8 cellular contexts compared by ENCODE assay signal in genomic region chr6:32189742-32190053, GRCh38. TPM values are rescaled to one million over a fixed set of nuclear protein-coding genes. Genes with fewer than 3 reads are reported as not detected.
A peak's percentile ranks its signal among the peaks of the same experiment; 100 is the strongest.
DNase-seq lines count a peak whose midpoint lies in the region; TF ChIP-seq lines count a peak whose summit lies in the region.

No MANE protein-coding gene starts in this region.

- no peak overlapping the region for H3K14ac ChIP-seq in neuronal stem cell (ENCODE audit: low read length)

- no peak for TF ChIP-seq CTCF in esophagus muscularis mucosa (IDR thresholded peaks at IDR 0.05)

- H3K4me3 Mint-ChIP-seq in CD4-positive, alpha-beta memory T cell: peak overlapping the region; percentile 86 to 96 (median 92)

- intact Hi-C loops in CD4-positive, alpha-beta memory T cell (cut with micrococcal nuclease): loop anchor here (1.0 to 10.0 kb wide), 5 partner anchors 11 to 1225 kb away; partner anchors contain the start of genes ATF6B, CUTA, HSD17B8 and PHF1
- intact Hi-C loops in esophagus muscularis mucosa (cut with DNase I): no loop called here

- peaks cover 22% of the 10 kb centered on the region for H3K36me3 ChIP-seq in CD4-positive, alpha-beta memory T cell (ENCODE audit: insufficient read depth, low read length)
- peaks cover 28% of the 10 kb centered on the region for H3K36me3 ChIP-seq in SJSA1
- H3K36me3 ChIP-seq in esophagus muscularis mucosa: peaks cover 16 to 24% (median 21%) of the 10 kb centered on the region in 4 donors
- H3K36me3 ChIP-seq in neuronal stem cell (replicated peaks in 1 of 2; ENCODE audit: control insufficient read depth in 2 of 2, insufficient read depth in 2 of 2, low read length in 2 of 2): peaks cover 14 to 28% of the 10 kb centered on the region in 2 donors

- no peaks in the 10 kb centered on the region for H3K27me3 ChIP-seq in CD4-positive, alpha-beta memory T cell (ENCODE audit: insufficient read depth, low read length)
- H3K27me3 ChIP-seq in SJSA1 (replicated peaks): no peaks in the 10 kb centered on the region
- H3K27me3 ChIP-seq in esophagus muscularis mucosa: no peaks in the 10 kb centered on the region
- H3K27me3 ChIP-seq in neuronal stem cell (ENCODE audit: control insufficient read depth in 3 of 3, insufficient read depth in 3 of 3, low read depth in 1 of 3, low read length in 3 of 3): no peaks in the 10 kb centered on the region

- H3K23ac ChIP-seq in neuronal stem cell (ENCODE audit: low read depth, low read length, poor library complexity): no peak overlapping the region

- no peak for DNase-seq in CD4-positive, alpha-beta memory T cell
- DNase-seq in SJSA1 (ENCODE audit: low read depth in 1 of 2, low spot score in 2 of 2) (no peak), esophagus muscularis mucosa (ENCODE audit: extremely low spot score) (no peak), neuronal stem cell (ENCODE audit: low spot score) (no peak), NCI-H2196 (lab: John Stamatoyannopoulos, UW; ENCODE audit: unreplicated experiment) (no peak), NCI-H345 treated with DMSO at 0.1 percent for 48 hours (lab: John Stamatoyannopoulos, UW; ENCODE audit: unreplicated experiment) (no peak), NCI-H345 (lab: John Stamatoyannopoulos, UW) (no peak), HuH-7.5 (ENCODE audit: low spot score) (no peak)

- POLR2A ChIA-PET in CD4-positive, alpha-beta memory T cell (lab: Charles Lee; ENCODE audit: partially characterized antibody): interaction anchor here (0.9 to 12.7 kb wide), 7 partner anchors 10 to 782 kb away, joined by 3 to 408 read pairs (median 10); partner anchors contain the start of genes AGPAT1, ATF6B, EHMT2 and FKBPL

- peak overlapping the region; percentile 44 to 81 for H3K4me3 ChIP-seq in CD4-positive, alpha-beta memory T cell (ENCODE audit: low read length in 2 of 2)
- H3K4me3 ChIP-seq in SJSA1: peak overlapping the region; percentile 50
- peak overlapping the region; percentile 66 to 92 (median 84) for H3K4me3 ChIP-seq in esophagus muscularis mucosa
- H3K4me3 ChIP-seq in neuronal stem cell (ENCODE audit: low read length in 2 of 2): peak overlapping the region; percentile 75 to 88

- H3K9me3 ChIP-seq in CD4-positive, alpha-beta memory T cell (ENCODE audit: control insufficient read depth in 1 of 2, low read length in 2 of 2): no peaks in the 10 kb centered on the region
- H3K9me3 ChIP-seq in SJSA1 (replicated peaks): no peaks in the 10 kb centered on the region
- no peaks in the 10 kb centered on the region for H3K9me3 ChIP-seq in esophagus muscularis mucosa
- H3K9me3 ChIP-seq in neuronal stem cell (replicated peaks in 1 of 2; ENCODE audit: control insufficient read depth in 2 of 2, insufficient read depth in 1 of 2, low read depth in 1 of 2, low read length in 2 of 2): no peaks in the 10 kb centered on the region

- H2BK5ac ChIP-seq in neuronal stem cell (ENCODE audit: low read length): peak overlapping the region; percentile 96

- H3K9ac ChIP-seq in neuronal stem cell (ENCODE audit: low read depth, low read length, poor library complexity): peak overlapping the region; percentile 78

- peaks cover 42 to 80% (median 49%) of the 10 kb centered on the region in 4 donors for H3K4me1 Mint-ChIP-seq in CD4-positive, alpha-beta memory T cell

- no peak for TF ChIP-seq POLR2A in esophagus muscularis mucosa (IDR thresholded peaks at IDR 0.05; ENCODE audit: low read depth)

- no peak for TF ChIP-seq EP300 in esophagus muscularis mucosa (IDR thresholded peaks at IDR 0.05)

- CTCF ChIA-PET in CD4-positive, alpha-beta memory T cell (lab: Charles Lee; ENCODE audit: partially characterized antibody): interaction anchor here (1.2 to 3.0 kb wide), 2 partner anchors 10 to 35 kb away, joined by 3 to 18 read pairs; no protein-coding TSS in a partner anchor

- peak overlapping the region; percentile 64 for H2BK15ac ChIP-seq in neuronal stem cell (ENCODE audit: low read length)

- peaks cover 7% of the 10 kb centered on the region for H3K79me1 ChIP-seq in neuronal stem cell (ENCODE audit: low read depth, low read length)

- no CpG with 5 or more reads among the region's 23 CpGs for WGBS in esophagus muscularis mucosa
- WGBS in neuronal stem cell (ENCODE audit: extremely low coverage in 2 of 2, insufficient read length in 2 of 2, insufficient replicate concordance in 1 of 2), 2 donors: no CpG with 5 or more reads among the region's 23 CpGs

- H3K9me3 Mint-ChIP-seq in CD4-positive, alpha-beta memory T cell: peaks cover 0 to 2% (median 0%) of the 10 kb centered on the region in 8 donors

- H3K27ac Mint-ChIP-seq in CD4-positive, alpha-beta memory T cell: peak overlapping the region in 6 of 7 donors; percentile 86 to 97 (median 94)

- no peak overlapping the region for H4K8ac ChIP-seq in neuronal stem cell (ENCODE audit: low read depth, low read length)

- H3K18ac ChIP-seq in neuronal stem cell (ENCODE audit: low read length): peak overlapping the region; percentile 92

- H3K4me2 ChIP-seq in neuronal stem cell (ENCODE audit: insufficient read depth, low read length, poor library complexity, severe bottlenecking): peak overlapping the region; percentile 92

- H3K36me3 Mint-ChIP-seq in CD4-positive, alpha-beta memory T cell: peaks cover 53 to 62% of the 10 kb centered on the region in 2 donors

- H2AFZ ChIP-seq in neuronal stem cell (ENCODE audit: low read length): peak overlapping the region; percentile 49

- H2AK5ac ChIP-seq in neuronal stem cell (ENCODE audit: low read depth, low read length): peak overlapping the region; percentile 59

- no peak overlapping the region for H3K4ac ChIP-seq in neuronal stem cell (ENCODE audit: low read length)

- no peak overlapping the region for H4K91ac ChIP-seq in neuronal stem cell (ENCODE audit: low read depth, low read length, poor library complexity)

- H3K27me3 Mint-ChIP-seq in CD4-positive, alpha-beta memory T cell: no peaks in the 10 kb centered on the region

- H2BK120ac ChIP-seq in neuronal stem cell (ENCODE audit: low read depth, low read length): peak overlapping the region; percentile 43

- H2BK12ac ChIP-seq in neuronal stem cell (ENCODE audit: low read length): no peak overlapping the region

- H3K27ac ChIP-seq in CD4-positive, alpha-beta memory T cell (ENCODE audit: low read depth, low read length): peak overlapping the region; percentile 98
- peak overlapping the region; percentile 68 for H3K27ac ChIP-seq in SJSA1
- H3K27ac ChIP-seq in esophagus muscularis mucosa (replicated peaks in 1 of 4): peak overlapping the region; percentile 90 to 99 (median 98)
- H3K27ac ChIP-seq in neuronal stem cell (replicated peaks; ENCODE audit: low read length): peak overlapping the region; percentile 82

- H3K4me1 ChIP-seq in CD4-positive, alpha-beta memory T cell (ENCODE audit: insufficient read depth, low read length): peaks cover 59% of the 10 kb centered on the region
- H3K4me1 ChIP-seq in SJSA1 (replicated peaks) (peaks cover 44% of the 10 kb centered on the region), esophagus muscularis mucosa (peaks cover 70 to 83% (median 80%) of the 10 kb centered on the region in 4 donors), neuronal stem cell (ENCODE audit: control insufficient read depth in 2 of 2, insufficient read depth in 1 of 2, low read depth in 1 of 2, low read length in 2 of 2) (peaks cover 25 to 29% of the 10 kb centered on the region in 2 donors)

RNA-seq across cellular contexts. Expression of gene PBX2, which starts 0.3 kb away (rescaled TPM):
- total RNA-seq in CD4-positive, alpha-beta memory T cell: 100 to 1,000 TPM; 188 to 192 TPM
- 1 to 10 TPM in 1 of 2 donors, under 1 TPM in 1; 0.57 to 1.8 TPM for polyA plus RNA-seq in CD4-positive, alpha-beta memory T cell
- total RNA-seq in SJSA1 (2014; rRNA removed; shearing (Covaris generic)): 11.8 and 13.2 TPM in 2 replicates
- total RNA-seq in esophagus muscularis mucosa: 10 to 100 TPM; 43.6 to 95.9 (median 59.3) TPM
- polyA plus RNA-seq in neuronal stem cell (2013, experiment 1 of 2): 154 TPM
- polyA plus RNA-seq in neuronal stem cell (2013, experiment 2 of 2): 155 TPM

RNA-seq across cellular contexts. Expression of gene GPSM3, which starts 2.7 kb away (rescaled TPM):
- 100 to 1,000 TPM; 309 to 313 TPM for total RNA-seq in CD4-positive, alpha-beta memory T cell
- polyA plus RNA-seq in CD4-positive, alpha-beta memory T cell: 100 to 1,000 TPM; 110 to 165 TPM
- 15.3 and 16.2 TPM in 2 replicates for total RNA-seq in SJSA1 (2014; rRNA removed; shearing (Covaris generic))
- total RNA-seq in esophagus muscularis mucosa: 10 to 100 TPM in 1 of 4 donors, 1 to 10 TPM in 3; 5.7 to 17.4 (median 8.6) TPM
- 4.2 TPM for polyA plus RNA-seq in neuronal stem cell (2013, experiment 1 of 2)
- polyA plus RNA-seq in neuronal stem cell (2013, experiment 2 of 2): 4.2 TPM

RNA-seq across cellular contexts. Expression of gene AGER, which starts 5.6 kb away (rescaled TPM):
- 10 to 100 TPM; 74.8 to 77.3 TPM for total RNA-seq in CD4-positive, alpha-beta memory T cell
- polyA plus RNA-seq in CD4-positive, alpha-beta memory T cell: under 1 TPM in 1 of 2 donors, not detected in 1; 0.62 TPM
- total RNA-seq in SJSA1 (2014; rRNA removed; shearing (Covaris generic)): 0.76 TPM in 1 of 2 replicates, not detected in the other
- 1 to 10 TPM in 3 of 4 donors, under 1 TPM in 1; 0.83 to 5.9 (median 3.8) TPM for total RNA-seq in esophagus muscularis mucosa
- 19.9 TPM for polyA plus RNA-seq in neuronal stem cell (2013, experiment 1 of 2)
- 18.7 TPM for polyA plus RNA-seq in neuronal stem cell (2013, experiment 2 of 2)

RNA-seq across cellular contexts. Expression of gene RNF5, which starts 11.5 kb away (rescaled TPM):
- 10 to 100 TPM; 44.2 to 47.7 TPM for total RNA-seq in CD4-positive, alpha-beta memory T cell
- polyA plus RNA-seq in CD4-positive, alpha-beta memory T cell: 100 to 1,000 TPM; 102 to 129 TPM
- 63.6 and 67.6 TPM in 2 replicates for total RNA-seq in SJSA1 (2014; rRNA removed; shearing (Covaris generic))
- 10 to 100 TPM; 76.2 to 91.4 (median 88.5) TPM for total RNA-seq in esophagus muscularis mucosa
- 152 TPM for polyA plus RNA-seq in neuronal stem cell (2013, experiment 1 of 2)
- polyA plus RNA-seq in neuronal stem cell (2013, experiment 2 of 2): 145 TPM

RNA-seq across cellular contexts. Expression of gene AGPAT1, which starts 13.8 kb away (rescaled TPM):
- 10 to 100 TPM; 32.2 to 32.8 TPM for total RNA-seq in CD4-positive, alpha-beta memory T cell
- 10 to 100 TPM; 15.3 to 16.4 TPM for polyA plus RNA-seq in CD4-positive, alpha-beta memory T cell
- total RNA-seq in SJSA1 (2014; rRNA removed; shearing (Covaris generic)): 40.9 and 65.4 TPM in 2 replicates
- total RNA-seq in esophagus muscularis mucosa: 10 to 100 TPM; 52.7 to 76.7 (median 68.9) TPM
- 110 TPM for polyA plus RNA-seq in neuronal stem cell (2013, experiment 1 of 2)
- 106 TPM for polyA plus RNA-seq in neuronal stem cell (2013, experiment 2 of 2)

Comparison
In these comparisons a context has a peak if more than half of its experiments do, and no peak if none do; other contexts are left out.
1. RNA of gene GPSM3, which starts 2.7 kb away (total RNA-seq): 309 to 313 TPM in CD4-positive, alpha-beta memory T cell; 15.3 to 16.2 TPM in SJSA1 and 5.7 to 17.4 TPM in esophagus muscularis mucosa; every median in the first group is over 10 times any median in the second.
2. RNA of gene AGER, which starts 5.6 kb away (total RNA-seq): 74.8 to 77.3 TPM in CD4-positive, alpha-beta memory T cell; 0.83 to 5.9 TPM in esophagus muscularis mucosa and 0.76 TPM in SJSA1; every median in the first group is over 10 times any median in the second.
3. Peak in every context shown above with its lines, with median percentiles within 50 percentile points of each other: H3K27ac ChIP-seq and H3K4me3 ChIP-seq.